Comparison of ENCODE assay signal across 12 cellular contexts in the genomic region with DNA sequence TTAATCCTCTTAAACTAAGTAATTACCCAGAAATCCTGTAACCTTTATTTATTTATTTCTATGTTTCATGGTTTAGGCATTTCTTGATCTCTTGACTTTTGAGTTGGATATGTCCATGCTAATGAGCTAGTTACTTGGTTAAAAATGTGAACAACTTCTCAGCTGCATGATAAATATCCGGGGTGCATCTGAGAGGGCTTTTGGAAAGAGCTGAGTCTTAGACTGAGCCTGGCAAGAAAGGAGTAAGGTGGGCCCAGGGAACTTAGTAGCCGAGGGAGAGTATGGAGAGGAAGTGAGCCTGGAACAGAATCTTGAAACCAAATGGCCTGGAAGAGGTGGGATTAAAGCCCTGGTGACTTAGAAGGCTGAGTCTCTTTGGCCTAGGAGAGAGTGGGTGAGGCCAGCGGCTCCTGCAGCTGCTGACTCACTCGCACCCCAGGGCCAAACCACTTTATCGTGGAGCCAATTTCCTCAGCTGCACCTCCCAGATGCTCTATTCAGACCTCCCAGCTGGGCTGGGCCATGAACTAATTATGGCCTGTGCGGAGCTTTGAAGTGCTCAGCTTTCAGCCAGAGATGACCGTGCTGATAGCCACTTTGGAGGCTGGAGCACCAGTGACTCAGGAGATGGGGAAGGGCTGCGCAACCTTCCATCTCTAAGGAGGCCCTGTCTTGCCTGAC. TPM values are rescaled to one million over a fixed set of nuclear protein-coding genes. Genes with fewer than 3 reads are reported as not detected.
DNase-seq lines count a peak whose midpoint lies in the region; ATAC-seq and TF ChIP-seq lines count a peak whose summit lies in the region.
"Had no signal": no experiment of that assay in that cellular context is flagged by ENCODE, and none has a peak within 500 bp of the region (broad histone marks: within the 10 kb centered on the region; RNA-seq: fewer than 3 reads in every experiment).

No MANE protein-coding gene starts in this region.

- POLR2A ChIA-PET in WTC11 (lab: Charles Lee), result no interaction called here

- DNase-seq in NCI-H748 (lab: John Stamatoyannopoulos, UW; ENCODE audit: unreplicated experiment), result peak; percentile 82
- DNase-seq in NCI-H748 treated with DMSO at 0.1 percent for 48 hours (lab: John Stamatoyannopoulos, UW), result no peak
- peak; percentile 100 for DNase-seq in RPMI7951 (ENCODE audit: low read depth)
- DNase-seq in foreskin keratinocyte, result peak; percentile 64 to 86
- peak in 1 of 2 donors; percentile 42 for DNase-seq in upper lobe of left lung
- DNase-seq in NCI-H2171 treated with DMSO at 0.1 percent for 48 hours (lab: John Stamatoyannopoulos, UW), result no peak
- no peak for DNase-seq in nucleus accumbens (lab: John Stamatoyannopoulos, UW)
- no peak for DNase-seq in WTC11 (ENCODE audit: low spot score)
- DNase-seq: CD4-positive, alpha-beta T cell; T-helper 17 cell had no signal

- no peaks in the 10 kb centered on the region for H3K36me3 Mint-ChIP-seq in WTC11

- no peak overlapping the region for H3K4me3 ChIP-seq in upper lobe of left lung

- peaks cover 7% of the 10 kb centered on the region for H3K9me3 Mint-ChIP-seq in WTC11

- no peak for TF ChIP-seq EP300 in upper lobe of left lung (IDR thresholded peaks at IDR 0.05)

- no peak overlapping the region for H3K4me3 Mint-ChIP-seq in WTC11
- H3K4me3 Mint-ChIP-seq: CD4-positive, alpha-beta T cell; T-helper 17 cell had no signal

- no peak overlapping the region for H3K27ac Mint-ChIP-seq in WTC11
- H3K27ac Mint-ChIP-seq: CD4-positive, alpha-beta T cell; T-helper 17 cell had no signal

- H3K27me3 ChIP-seq in foreskin keratinocyte, result peaks cover 6% of the 10 kb centered on the region
- H3K27me3 ChIP-seq in upper lobe of left lung, result no peaks in the 10 kb centered on the region

- no peak for TF ChIP-seq POLR2A in upper lobe of left lung (IDR thresholded peaks at IDR 0.05)

- WGBS in upper lobe of left lung, 2 donors, result 54 to 62% methylated on average over 8 of the region's 8 CpGs

- no peaks in the 10 kb centered on the region for H3K9me3 ChIP-seq in upper lobe of left lung

- no peaks in the 10 kb centered on the region; the same call in 1 of the 2 replicates for H3K27me3 Mint-ChIP-seq in WTC11 (ENCODE audit: low read depth)

- H3K36me3 ChIP-seq in upper lobe of left lung, result no peaks in the 10 kb centered on the region

- H3K27ac ChIP-seq in foreskin keratinocyte (peak overlapping the region; percentile 55), upper lobe of left lung (peak overlapping the region in 3 of 4 donors; percentile 31 to 40 (median 35))

- ATAC-seq in foreskin keratinocyte (peak; percentile 94), upper lobe of left lung (ENCODE audit: low FRiP score in 2 of 2) (peak; percentile 63 to 96), WTC11 (no peak)
- ATAC-seq: T-helper 17 cell had no signal

- no peaks in the 10 kb centered on the region for H3K4me1 Mint-ChIP-seq in WTC11
- H3K4me1 Mint-ChIP-seq: T-helper 17 cell had no signal

- CTCF ChIA-PET in WTC11 (lab: Charles Lee), result interaction anchor here (0.6 kb wide), 1 partner anchor 133 kb away, joined by 5 read pairs; no protein-coding TSS in a partner anchor

- peaks cover 3% of the 10 kb centered on the region for H3K4me1 ChIP-seq in foreskin keratinocyte
- H3K4me1 ChIP-seq in upper lobe of left lung, result peaks cover 0 to 11% (median 0%) of the 10 kb centered on the region in 4 donors

- TF ChIP-seq CTCF in foreskin keratinocyte (conservative IDR thresholded peaks at IDR 0.05) (no peak), upper lobe of left lung (IDR thresholded peaks at IDR 0.05) (no peak), WTC11 (IDR thresholded peaks at IDR 0.05) (no peak)

TF ChIP-seq in WTC11, 78 proteins besides CTCF, POLR2A, EP300 and RAD21:
- TF ChIP-seq MYBL2 (CRISPR knock-in tag; IDR thresholded peaks at IDR 0.05), result no peak
- TF ChIP-seq, protein P1, sequence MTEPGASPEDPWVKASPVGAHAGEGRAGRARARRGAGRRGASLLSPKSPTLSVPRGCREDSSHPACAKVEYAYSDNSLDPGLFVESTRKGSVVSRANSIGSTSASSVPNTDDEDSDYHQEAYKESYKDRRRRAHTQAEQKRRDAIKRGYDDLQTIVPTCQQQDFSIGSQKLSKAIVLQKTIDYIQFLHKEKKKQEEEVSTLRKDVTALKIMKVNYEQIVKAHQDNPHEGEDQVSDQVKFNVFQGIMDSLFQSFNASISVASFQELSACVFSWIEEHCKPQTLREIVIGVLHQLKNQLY (CRISPR knock-in tag; IDR thresholded peaks at IDR 0.05), result no peak
- no peak for TF ChIP-seq CREB1 (CRISPR knock-in tag; IDR thresholded peaks at IDR 0.05)
- no peak for TF ChIP-seq ZNF671 (CRISPR knock-in tag; IDR thresholded peaks at IDR 0.05)
- TF ChIP-seq, protein P2, sequence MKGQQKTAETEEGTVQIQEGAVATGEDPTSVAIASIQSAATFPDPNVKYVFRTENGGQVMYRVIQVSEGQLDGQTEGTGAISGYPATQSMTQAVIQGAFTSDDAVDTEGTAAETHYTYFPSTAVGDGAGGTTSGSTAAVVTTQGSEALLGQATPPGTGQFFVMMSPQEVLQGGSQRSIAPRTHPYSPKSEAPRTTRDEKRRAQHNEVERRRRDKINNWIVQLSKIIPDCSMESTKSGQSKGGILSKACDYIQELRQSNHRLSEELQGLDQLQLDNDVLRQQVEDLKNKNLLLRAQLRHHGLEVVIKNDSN (CRISPR knock-in tag; IDR thresholded peaks at IDR 0.05), result no peak
- TF ChIP-seq TP53 (CRISPR knock-in tag; IDR thresholded peaks at IDR 0.05), result no peak
- TF ChIP-seq ZNF138 (CRISPR knock-in tag; conservative IDR thresholded peaks at IDR 0.05), result no peak

RNA-seq across cellular contexts. Expression of gene TGM3, which starts 19.1 kb away (rescaled TPM):
- total RNA-seq in RPMI7951 (2014; rRNA removed; shearing (Covaris generic)), result not detected in 2 replicates
- not detected in 2 replicates for total RNA-seq in foreskin keratinocyte
- polyA plus RNA-seq in foreskin keratinocyte, result not detected in 2 replicates
- total RNA-seq in upper lobe of left lung, result 1 to 10 TPM in 1 of 6 donors, under 1 TPM in 4, not detected in 1; 0.33 to 1.0 (median 0.46) TPM
- total RNA-seq in WTC11 (2021), result 0.07 to 0.11 TPM in 2 of 3 replicates, not detected in the other
- total RNA-seq: CD4-positive, alpha-beta T cell; dermis microvascular lymphatic vessel endothelial cell; pulmonary artery endothelial cell; T-helper 17 cell had no signal

Comparison
In these comparisons a context has a peak if more than half of its experiments do, and no peak if none do; other contexts are left out.
1. DNase-seq: peak in NCI-H748 (single experiment), RPMI7951 (single experiment) and foreskin keratinocyte (2 of 2); none in NCI-H748 treated with DMSO at 0.1 percent for 48 hours (single experiment), NCI-H2171 treated with DMSO at 0.1 percent for 48 hours (single experiment), nucleus accumbens (0 of 56) and WTC11 (single experiment).